ENCODE assay signal across 24 cellular contexts in the genomic region with DNA sequence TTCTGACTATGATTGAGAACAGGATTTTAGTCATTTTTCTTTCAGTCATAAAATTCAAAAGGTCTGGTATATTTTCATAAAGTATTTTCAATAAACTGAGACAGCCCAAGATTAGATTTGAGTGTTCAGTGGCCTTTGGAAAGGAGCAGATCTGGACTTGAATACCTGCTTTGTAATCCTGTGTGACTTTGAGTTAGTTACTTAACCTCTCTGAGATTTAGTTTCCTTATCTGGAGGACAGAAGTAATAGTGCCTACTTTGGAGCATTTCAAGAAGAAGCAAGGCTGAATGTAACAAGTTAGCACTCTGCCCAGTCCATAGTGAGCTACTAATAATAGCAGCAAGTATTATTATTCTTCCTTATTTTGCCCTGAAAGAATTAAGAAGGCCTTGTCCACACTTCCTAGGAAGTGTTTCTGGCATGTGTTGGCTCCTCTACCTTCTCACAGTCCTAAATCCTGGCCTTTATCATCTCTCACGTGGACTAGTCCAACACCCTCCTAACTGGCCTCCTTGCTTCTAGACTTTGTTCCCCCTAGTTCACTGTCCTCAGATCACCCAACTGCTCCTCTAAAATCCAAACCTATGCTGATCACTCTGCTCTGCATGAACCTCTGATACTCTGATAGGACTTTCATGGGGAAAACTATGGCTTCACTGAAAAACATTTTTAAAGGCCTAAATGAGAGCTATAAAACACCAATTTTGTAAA.
DNase-seq lines count a peak whose midpoint lies in the region; ATAC-seq, FAIRE-seq and TF ChIP-seq lines count a peak whose summit lies in the region.
"Had no signal": no experiment of that assay in that cellular context is flagged by ENCODE, and none has a peak within 500 bp of the region (broad histone marks: within the 10 kb centered on the region; RNA-seq: fewer than 3 reads in every experiment).

No MANE protein-coding gene starts in this region.

- H3K27me3 ChIP-seq in right lobe of liver (no peaks in the 10 kb centered on the region), body of pancreas (no peaks in the 10 kb centered on the region)
- H3K27me3 ChIP-seq: adrenal gland, foreskin keratinocyte, right atrium auricular region, tibial artery had no signal

- no peak overlapping the region for H3K27ac ChIP-seq in right lobe of liver
- no peak overlapping the region for H3K27ac ChIP-seq in body of pancreas
- H3K27ac ChIP-seq: A549, adrenal gland, foreskin keratinocyte, right atrium auricular region, tibial artery had no signal

- TF ChIP-seq POLR2A in right lobe of liver (IDR thresholded peaks at IDR 0.05), result no peak
- no peak for TF ChIP-seq POLR2A in GM12891 (IDR thresholded peaks at IDR 0.05; ENCODE audit: low read depth, low read length)
- TF ChIP-seq POLR2A in body of pancreas (IDR thresholded peaks at IDR 0.05), result no peak

- WGBS in right lobe of liver (ENCODE audit: insufficient coverage, low coverage, low lambda C conversion rate, missing lambda C conversion rate), result 17% methylated on average over 1 of the region's 1 CpG
- WGBS in body of pancreas, 2 donors, result 50 to 79% methylated on average over 1 of the region's 1 CpG

- peaks cover 45% of the 10 kb centered on the region for H3K4me1 Mint-ChIP-seq in activated T-cell treated with anti-CD3 and anti-CD28 coated beads, Interleukin-2, amount 50 U/mL, for 24 hours (ENCODE audit: low read depth)
- H3K4me1 Mint-ChIP-seq in activated T-helper 2 cell treated with anti-CD3 and anti-CD28 coated beads, Interferon-gamma antibody, Interleukin-2, Interleukin-4, amounts not matched to agents 10 μg/mL and 5 μg/mL and 100 μg/mL, durations not matched to agents 14 hours and 24 hours and 36 hours (ENCODE audit: low read depth), result peaks cover 58% of the 10 kb centered on the region

- H3K4me1 ChIP-seq in right lobe of liver (peaks cover 0 to 16% (median 2%) of the 10 kb centered on the region in 4 donors), body of pancreas (peaks cover 36% of the 10 kb centered on the region)
- H3K4me1 ChIP-seq: adrenal gland had no signal

- peaks cover 10% of the 10 kb centered on the region for H3K36me3 Mint-ChIP-seq in activated T-cell treated with anti-CD3 and anti-CD28 coated beads, Interleukin-2, amount 50 U/mL, for 24 hours (ENCODE audit: low read depth)
- peaks cover 28% of the 10 kb centered on the region for H3K36me3 Mint-ChIP-seq in activated T-helper 2 cell treated with anti-CD3 and anti-CD28 coated beads, Interferon-gamma antibody, Interleukin-2, Interleukin-4, amounts not matched to agents 10 μg/mL and 5 μg/mL and 100 μg/mL, durations not matched to agents 14 hours and 24 hours and 36 hours (ENCODE audit: low read depth)
- H3K36me3 Mint-ChIP-seq: activated CD4-positive, alpha-beta memory T cell treated with anti-CD3 and anti-CD28 coated beads for 36 hours had no signal

- no peak for TF ChIP-seq CTCF in right lobe of liver (IDR thresholded peaks at IDR 0.05)
- no peak for TF ChIP-seq CTCF in body of pancreas (IDR thresholded peaks at IDR 0.05)

- no peak overlapping the region for H3K4me3 Mint-ChIP-seq in activated T-cell treated with anti-CD3 and anti-CD28 coated beads, Interleukin-2, amount 50 U/mL, for 24 hours
- no peak overlapping the region for H3K4me3 Mint-ChIP-seq in activated T-helper 2 cell treated with anti-CD3 and anti-CD28 coated beads, Interferon-gamma antibody, Interleukin-2, Interleukin-4, amounts not matched to agents 10 μg/mL and 5 μg/mL and 100 μg/mL, durations not matched to agents 14 hours and 24 hours and 36 hours (ENCODE audit: low read depth)
- H3K4me3 Mint-ChIP-seq: activated CD4-positive, alpha-beta memory T cell treated with anti-CD3 and anti-CD28 coated beads for 36 hours; B cell; naive thymus-derived CD4-positive, alpha-beta T cell; T-helper 2 cell treated with Interferon-gamma antibody and Interleukin-4, amounts not matched to agents 5 μg/mL and 100 μg/mL, for 36 hours had no signal

- intact Hi-C loops in activated T-helper 2 cell treated with anti-CD3 and anti-CD28 coated beads, Interferon-gamma antibody, Interleukin-2, Interleukin-4, amounts not matched to agents 10 μg/mL and 5 μg/mL and 100 μg/mL, durations not matched to agents 14 hours and 24 hours and 36 hours (cut with micrococcal nuclease), result no loop called here
- intact Hi-C loops in right lobe of liver (cut with DNase I), result no loop called here
- intact Hi-C loops in body of pancreas (cut with DNase I), result no loop called here

- FAIRE-seq in GM12891 (lab: Jason Lieb, UNC) (no peak), urothelium cell line (lab: Jason Lieb, UNC) (no peak)
- FAIRE-seq: A549 had no signal

- H3K4me3 ChIP-seq in right lobe of liver, result no peak overlapping the region
- no peak overlapping the region for H3K4me3 ChIP-seq in body of pancreas
- H3K4me3 ChIP-seq: A549, adrenal gland, right atrium auricular region, tibial artery had no signal

- H3K36me3 ChIP-seq in right lobe of liver, result no peaks in the 10 kb centered on the region
- H3K36me3 ChIP-seq in body of pancreas (replicated peaks in 1 of 2; ENCODE audit: insufficient read depth in 1 of 2, low read depth in 2 of 2), result no peaks in the 10 kb centered on the region
- H3K36me3 ChIP-seq: adrenal gland, right atrium auricular region, tibial artery had no signal

- DNase-seq in activated T-cell treated with anti-CD3 and anti-CD28 coated beads, Interleukin-2, amount 50 U/mL, for 24 hours, result no peak
- DNase-seq in activated T-cell treated with anti-CD3 and anti-CD28 coated beads for 4 hours (no peak), right lobe of liver (no peak), GM12891 (ENCODE audit: insufficient read length, low spot score) (no peak), urothelium cell line (ENCODE audit: low spot score) (no peak), kidney tubule cell (ENCODE audit: low spot score) (no peak), body of pancreas (no peak)
- no peak for DNase-seq in activated T-helper 2 cell treated with anti-CD3 and anti-CD28 coated beads, Interferon-gamma antibody, Interleukin-2, Interleukin-4, amounts not matched to agents 10 μg/mL and 5 μg/mL and 100 μg/mL, durations not matched to agents 14 hours and 24 hours and 36 hours (ENCODE audit: low spot score)
- DNase-seq: activated CD4-positive, alpha-beta memory T cell treated with anti-CD3 and anti-CD28 coated beads for 36 hours; activated CD8-positive, alpha-beta memory T cell treated with anti-CD3 and anti-CD28 coated beads, Interleukin-2, amount 50 U/mL, for 48 hours; activated gamma-delta T cell; adrenal gland; effector CD4-positive, alpha-beta T cell; foreskin keratinocyte; naive thymus-derived CD4-positive, alpha-beta T cell; NCI-H2029 treated with DMSO at 0.1 percent for 48 hours; NCI-H345; stimulated activated CD4-positive, alpha-beta T cell treated with anti-CD3 and anti-CD28 coated beads, Interleukin-4, amount 100 ng/mL, for 1 hour; stimulated activated naive CD4-positive, alpha-beta T cell treated with Interleukin-2 at 50 U/mL for 16 hours; tibial artery had no signal

- ATAC-seq in right lobe of liver (peak in 3 of 4 donors; percentile 44 to 72 (median 58)), body of pancreas (no peak)
- ATAC-seq: A549; foreskin keratinocyte; naive thymus-derived CD4-positive, alpha-beta T cell had no signal

- H3K9me3 ChIP-seq in right lobe of liver (no peaks in the 10 kb centered on the region), body of pancreas (no peaks in the 10 kb centered on the region)
- H3K9me3 ChIP-seq: A549, adrenal gland, right atrium auricular region, tibial artery had no signal

- peak overlapping the region; percentile 38 for H3K27ac Mint-ChIP-seq in activated T-cell treated with anti-CD3 and anti-CD28 coated beads, Interleukin-2, amount 50 U/mL, for 24 hours
- H3K27ac Mint-ChIP-seq in activated T-helper 2 cell treated with anti-CD3 and anti-CD28 coated beads, Interferon-gamma antibody, Interleukin-2, Interleukin-4, amounts not matched to agents 10 μg/mL and 5 μg/mL and 100 μg/mL, durations not matched to agents 14 hours and 24 hours and 36 hours, result peak overlapping the region; percentile 78
- H3K27ac Mint-ChIP-seq: activated CD4-positive, alpha-beta memory T cell treated with anti-CD3 and anti-CD28 coated beads for 36 hours; B cell; naive thymus-derived CD4-positive, alpha-beta T cell; T-helper 2 cell treated with Interferon-gamma antibody and Interleukin-4, amounts not matched to agents 5 μg/mL and 100 μg/mL, for 36 hours had no signal

- H3K27me3 Mint-ChIP-seq in activated T-cell treated with anti-CD3 and anti-CD28 coated beads, Interleukin-2, amount 50 U/mL, for 24 hours, result peaks cover 6% of the 10 kb centered on the region
- H3K27me3 Mint-ChIP-seq in activated T-helper 2 cell treated with anti-CD3 and anti-CD28 coated beads, Interferon-gamma antibody, Interleukin-2, Interleukin-4, amounts not matched to agents 10 μg/mL and 5 μg/mL and 100 μg/mL, durations not matched to agents 14 hours and 24 hours and 36 hours (ENCODE audit: low read depth), result no peaks in the 10 kb centered on the region
- H3K27me3 Mint-ChIP-seq: activated CD4-positive, alpha-beta memory T cell treated with anti-CD3 and anti-CD28 coated beads for 36 hours; B cell; naive thymus-derived CD4-positive, alpha-beta T cell had no signal

- H3K9me3 Mint-ChIP-seq in activated T-cell treated with anti-CD3 and anti-CD28 coated beads, Interleukin-2, amount 50 U/mL, for 24 hours, result peaks cover 9% of the 10 kb centered on the region
- H3K9me3 Mint-ChIP-seq in activated T-helper 2 cell treated with anti-CD3 and anti-CD28 coated beads, Interferon-gamma antibody, Interleukin-2, Interleukin-4, amounts not matched to agents 10 μg/mL and 5 μg/mL and 100 μg/mL, durations not matched to agents 14 hours and 24 hours and 36 hours, result peaks cover 21% of the 10 kb centered on the region
- H3K9me3 Mint-ChIP-seq: activated CD4-positive, alpha-beta memory T cell treated with anti-CD3 and anti-CD28 coated beads for 36 hours had no signal

TF ChIP-seq in GM12891, 5 proteins besides CTCF, POLR2A, EP300 and RAD21:
- no peak for TF ChIP-seq POU2F2 (IDR thresholded peaks at IDR 0.05; ENCODE audit: low read depth, low read length)
- no peak for TF ChIP-seq SPI1 (IDR thresholded peaks at IDR 0.05; ENCODE audit: low read depth, low read length)
- TF ChIP-seq TAF1 (IDR thresholded peaks at IDR 0.05; ENCODE audit: low read depth, low read length), result no peak
- no peak for TF ChIP-seq PAX5 (IDR thresholded peaks at IDR 0.05; ENCODE audit: insufficient read depth, low read length, severe bottlenecking)
TF ChIP-seq in GM12891: peak in this region for 0.
